Comparison of ENCODE assay signal across 24 cellular contexts in the genomic region with DNA sequence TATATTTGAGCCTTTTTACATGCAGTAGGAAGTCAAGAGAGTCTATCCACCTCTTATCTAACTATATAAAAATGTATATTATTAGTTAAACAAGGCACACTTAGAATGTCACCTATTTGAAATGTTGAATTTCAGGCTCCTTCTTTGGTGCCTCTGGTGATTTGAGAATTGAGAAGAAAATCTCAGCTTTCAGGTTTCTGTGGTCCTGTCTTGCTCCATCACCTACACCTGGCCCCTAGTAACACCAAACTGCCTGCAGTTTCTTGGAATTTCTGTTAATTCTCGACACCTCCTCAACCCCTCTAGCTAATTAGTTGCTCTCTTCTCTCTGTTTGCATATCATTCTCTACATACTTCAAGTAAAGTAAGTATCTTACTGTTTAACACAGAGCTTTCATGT. TPM values are rescaled to one million over a fixed set of nuclear protein-coding genes. Genes with fewer than 3 reads are reported as not detected.
DNase-seq lines count a peak whose midpoint lies in the region; ATAC-seq and TF ChIP-seq lines count a peak whose summit lies in the region.
"Had no signal": no experiment of that assay in that cellular context is flagged by ENCODE, and none has a peak within 500 bp of the region (broad histone marks: within the 10 kb centered on the region; RNA-seq: fewer than 3 reads in every experiment).

No MANE protein-coding gene starts in this region.

- no peaks in the 10 kb centered on the region for H3K27me3 ChIP-seq in RWPE2 (ENCODE audit: insufficient read depth, poor library complexity, severe bottlenecking)
- no peaks in the 10 kb centered on the region for H3K27me3 ChIP-seq in trophoblast cell (ENCODE audit: insufficient read depth, low read length)
- H3K27me3 ChIP-seq in neuronal stem cell (ENCODE audit: control insufficient read depth in 3 of 3, insufficient read depth in 3 of 3, low read depth in 1 of 3, low read length in 3 of 3), result no peaks in the 10 kb centered on the region
- no peaks in the 10 kb centered on the region for H3K27me3 ChIP-seq in adrenal gland
- H3K27me3 ChIP-seq: BE2C, BLaER1 had no signal

- H3K36me3 ChIP-seq in RWPE2 (ENCODE audit: low read depth), result peaks cover 64% of the 10 kb centered on the region
- peaks cover 24 to 27% of the 10 kb centered on the region in 2 experiments for H3K36me3 ChIP-seq in trophoblast cell (ENCODE audit: control insufficient read depth in 1 of 2, insufficient read depth in 2 of 2, low read length in 2 of 2)
- peaks cover 26 to 92% of the 10 kb centered on the region in 2 donors for H3K36me3 ChIP-seq in neuronal stem cell (replicated peaks in 1 of 2; ENCODE audit: control insufficient read depth in 2 of 2, insufficient read depth in 2 of 2, low read length in 2 of 2)
- H3K36me3 ChIP-seq in adrenal gland (replicated peaks in 1 of 2), result peaks cover 0 to 19% of the 10 kb centered on the region in 2 donors
- H3K36me3 ChIP-seq: BE2C had no signal

- H3K23ac ChIP-seq in trophoblast cell (ENCODE audit: low read length), result no peak overlapping the region
- H3K23ac ChIP-seq in neuronal stem cell (ENCODE audit: low read depth, low read length, poor library complexity), result no peak overlapping the region

- H4K91ac ChIP-seq in trophoblast cell (ENCODE audit: low read depth, low read length) (no peak overlapping the region), neuronal stem cell (ENCODE audit: low read depth, low read length, poor library complexity) (no peak overlapping the region)

- WGBS in trophoblast cell (ENCODE audit: extremely low coverage, insufficient coverage, insufficient read length), result no CpG with 5 or more reads among the region's 1 CpG
- WGBS in neuronal stem cell (ENCODE audit: extremely low coverage in 2 of 2, insufficient read length in 2 of 2, insufficient replicate concordance in 1 of 2), 2 donors, result no CpG with 5 or more reads among the region's 1 CpG
- WGBS in adrenal gland, 4 donors, result 92 to 97% (median 96%) methylated on average over 1 of the region's 1 CpG

- no peak; the same call in 2 of the 3 replicates for ATAC-seq in RWPE2 (ENCODE audit: low read depth)
- ATAC-seq: GM12878 had no signal

- H3K4me1 ChIP-seq in RWPE2 (ENCODE audit: insufficient read depth, poor library complexity, severe bottlenecking) (peaks cover 7% of the 10 kb centered on the region), trophoblast cell (ENCODE audit: control insufficient read depth in 1 of 2, insufficient read depth in 2 of 2, low read length in 2 of 2) (peaks cover 16 to 18% of the 10 kb centered on the region in 2 experiments), neuronal stem cell (ENCODE audit: control insufficient read depth in 2 of 2, insufficient read depth in 1 of 2, low read depth in 1 of 2, low read length in 2 of 2) (no peaks in the 10 kb centered on the region), adrenal gland (replicated peaks in 1 of 2) (peaks cover 0 to 7% of the 10 kb centered on the region in 2 donors)
- H3K4me1 ChIP-seq: BE2C, BLaER1 had no signal

- H2AFZ ChIP-seq in trophoblast cell (ENCODE audit: insufficient read depth, low read length, poor library complexity) (no peak overlapping the region), neuronal stem cell (ENCODE audit: low read length) (no peak overlapping the region)

- no peak for TF ChIP-seq POLR2A in adrenal gland (IDR thresholded peaks at IDR 0.05)

- H3K79me1 ChIP-seq in trophoblast cell (ENCODE audit: low read length) (peaks cover 7% of the 10 kb centered on the region), neuronal stem cell (ENCODE audit: low read depth, low read length) (no peaks in the 10 kb centered on the region)

- H3K9ac ChIP-seq in trophoblast cell (ENCODE audit: low read length) (no peak overlapping the region), neuronal stem cell (ENCODE audit: low read depth, low read length, poor library complexity) (no peak overlapping the region)
- H3K9ac ChIP-seq: BLaER1 had no signal

- H3K27ac ChIP-seq in RWPE2 (ENCODE audit: poor library complexity, severe bottlenecking) (peak overlapping the region; percentile 28), epithelial cell of prostate (peak overlapping the region; percentile 69), trophoblast cell (ENCODE audit: low read depth, low read length) (peak overlapping the region; percentile 39), neuronal stem cell (replicated peaks; ENCODE audit: low read length) (no peak overlapping the region), adrenal gland (no peak overlapping the region)
- H3K27ac ChIP-seq: BLaER1 had no signal

- no peak overlapping the region for H2BK12ac ChIP-seq in trophoblast cell (ENCODE audit: low read length)
- H2BK12ac ChIP-seq in neuronal stem cell (ENCODE audit: low read length), result no peak overlapping the region

- no peak overlapping the region for H2BK120ac ChIP-seq in trophoblast cell (ENCODE audit: insufficient read depth, low read length, poor library complexity)
- H2BK120ac ChIP-seq in neuronal stem cell (ENCODE audit: low read depth, low read length), result no peak overlapping the region

- no peak for TF ChIP-seq CTCF in RWPE2 (IDR thresholded peaks at IDR 0.05; ENCODE audit: poor library complexity, severe bottlenecking)
- TF ChIP-seq CTCF in adrenal gland (IDR thresholded peaks at IDR 0.05), result no peak

- H3K4me3 ChIP-seq in RWPE2 (ENCODE audit: severe bottlenecking) (no peak overlapping the region), trophoblast cell (ENCODE audit: low read depth, low read length) (no peak overlapping the region), neuronal stem cell (ENCODE audit: low read length in 2 of 2) (no peak overlapping the region), adrenal gland (no peak overlapping the region)
- H3K4me3 ChIP-seq: BLaER1, GM12878 had no signal

- H3K18ac ChIP-seq in trophoblast cell (ENCODE audit: low read length), result no peak overlapping the region
- no peak overlapping the region for H3K18ac ChIP-seq in neuronal stem cell (ENCODE audit: low read length)

- intact Hi-C loops in adrenal gland (cut with DNase I), result no loop called here

- H2AK5ac ChIP-seq in trophoblast cell (ENCODE audit: low read length), result no peak overlapping the region
- no peak overlapping the region for H2AK5ac ChIP-seq in neuronal stem cell (ENCODE audit: low read depth, low read length)

- H3K4me2 ChIP-seq in trophoblast cell (ENCODE audit: low read length) (no peak overlapping the region), neuronal stem cell (ENCODE audit: insufficient read depth, low read length, poor library complexity, severe bottlenecking) (no peak overlapping the region)
- H3K4me2 ChIP-seq: BLaER1 had no signal

- H2BK5ac ChIP-seq in trophoblast cell (ENCODE audit: low read depth, low read length, poor library complexity), result no peak overlapping the region
- H2BK5ac ChIP-seq in neuronal stem cell (ENCODE audit: low read length), result no peak overlapping the region

- no peak overlapping the region for H4K12ac ChIP-seq in trophoblast cell (ENCODE audit: low read depth, low read length)

- H3K79me2 ChIP-seq in trophoblast cell (ENCODE audit: control insufficient read depth, insufficient read depth, low read length, poor library complexity), result no peaks in the 10 kb centered on the region

- H3K9me3 ChIP-seq in RWPE2 (ENCODE audit: severe bottlenecking) (no peaks in the 10 kb centered on the region), trophoblast cell (ENCODE audit: insufficient read depth, low read depth, low read length) (no peaks in the 10 kb centered on the region), neuronal stem cell (replicated peaks in 1 of 2; ENCODE audit: control insufficient read depth in 2 of 2, insufficient read depth in 1 of 2, low read depth in 1 of 2, low read length in 2 of 2) (no peaks in the 10 kb centered on the region), adrenal gland (replicated peaks in 1 of 3) (no peaks in the 10 kb centered on the region)
- H3K9me3 ChIP-seq: BE2C, BLaER1 had no signal

- no peak overlapping the region for H3K4ac ChIP-seq in trophoblast cell (ENCODE audit: low read depth, low read length)
- H3K4ac ChIP-seq in neuronal stem cell (ENCODE audit: low read length), result no peak overlapping the region

- no peak overlapping the region for H2BK15ac ChIP-seq in neuronal stem cell (ENCODE audit: low read length)

- H3K14ac ChIP-seq in trophoblast cell (ENCODE audit: low read length), result no peak overlapping the region
- H3K14ac ChIP-seq in neuronal stem cell (ENCODE audit: low read length), result no peak overlapping the region

- H4K8ac ChIP-seq in trophoblast cell (ENCODE audit: low read depth, low read length) (no peak overlapping the region), neuronal stem cell (ENCODE audit: low read depth, low read length) (no peak overlapping the region)

- DNase-seq in RWPE2 (ENCODE audit: low spot score) (no peak), epithelial cell of prostate (ENCODE audit: low read depth, low spot score) (no peak), trophoblast cell (peak; percentile 77 to 93), ecto neural progenitor cell (ENCODE audit: low spot score) (no peak), neuronal stem cell (ENCODE audit: low spot score) (no peak), adrenal gland (no peak), LoVo (ENCODE audit: low spot score) (no peak)
- DNase-seq: 8988T; ACHN; BE2C; C1 segment of cervical spinal cord; CD4-positive, alpha-beta memory T cell; CD4-positive, CD25-positive, alpha-beta regulatory T cell; CD8-positive, alpha-beta memory T cell; COR-L47; DMS 273 treated with DMSO at 0.1 percent for 48 hours; DMS153; DMS53; DMS79; DND-41; EL; GDM1 had no signal

RNA-seq across cellular contexts. Expression of a gene that starts 54.9 kb away (rescaled TPM):
- 0.69 and 0.71 TPM in 2 replicates for polyA plus RNA-seq in trophoblast cell (2013)
- polyA plus RNA-seq in neuronal stem cell (2013, experiment 1 of 2), result 4.9 TPM
- 5.1 TPM for polyA plus RNA-seq in neuronal stem cell (2013, experiment 2 of 2)
- 1 to 10 TPM in 7 of 8 donors, under 1 TPM in 1; 0.63 to 8.1 (median 2.2) TPM for total RNA-seq in adrenal gland
- polyA plus RNA-seq in adrenal gland, result 1 to 10 TPM; 1.1 to 1.9 (median 1.9) TPM

RNA-seq across cellular contexts. Expression of a gene that starts 57.9 kb away (rescaled TPM):
- 20.2 and 20.9 TPM in 2 replicates for polyA plus RNA-seq in trophoblast cell (2013)
- 14.9 TPM for polyA plus RNA-seq in neuronal stem cell (2013, experiment 1 of 2)
- polyA plus RNA-seq in neuronal stem cell (2013, experiment 2 of 2), result 14.5 TPM
- total RNA-seq in adrenal gland, result 10 to 100 TPM in 5 of 8 donors, 1 to 10 TPM in 3; 5.5 to 22.0 (median 16.8) TPM
- polyA plus RNA-seq in adrenal gland, result 10 to 100 TPM in 1 of 3 donors, 1 to 10 TPM in 2; 2.5 to 11.3 (median 6.3) TPM

Comparison
In these comparisons a context has a peak if more than half of its experiments do, and no peak if none do; other contexts are left out.
1. DNase-seq: peak in trophoblast cell (2 of 2); none in RWPE2 (single experiment), epithelial cell of prostate (single experiment), ecto neural progenitor cell (single experiment), neuronal stem cell (single experiment), adrenal gland (0 of 7) and LoVo (single experiment).
2. H3K27ac ChIP-seq: peak in RWPE2 (single experiment), epithelial cell of prostate (single experiment) and trophoblast cell (single experiment); none in neuronal stem cell (single experiment) and adrenal gland (0 of 5).